In the genomic region with DNA sequence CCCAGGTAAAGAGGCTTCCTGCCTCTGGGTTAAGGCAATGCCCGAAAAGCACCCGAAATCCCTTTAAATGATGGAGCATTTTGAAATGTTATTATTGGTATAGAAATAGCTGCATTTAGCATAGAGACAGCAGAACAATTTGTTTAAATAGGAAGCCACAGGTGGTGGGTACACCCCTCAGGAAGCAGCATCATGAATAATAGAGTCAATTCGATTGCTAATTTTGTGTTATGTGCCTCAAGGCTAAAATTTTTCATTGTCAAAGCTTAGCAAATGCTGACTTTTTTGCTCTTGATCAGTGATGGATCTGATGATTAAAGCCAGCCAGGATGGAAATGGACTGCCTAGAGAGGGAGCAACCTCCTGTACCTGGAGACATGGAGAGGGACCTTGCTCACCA, we compare ENCODE assay signal across 12 cellular contexts.
"Had no signal": no experiment of that assay in that cellular context is flagged by ENCODE, and none has a peak within 500 bp of the region (broad histone marks: within the 10 kb centered on the region; RNA-seq: fewer than 3 reads in every experiment).

No MANE protein-coding gene starts in this region.

- H3K9me3 Mint-ChIP-seq: activated CD8-positive, alpha-beta T cell treated with anti-CD3 and anti-CD28 coated beads for 36 hours; neural crest cell had no signal

- DNase-seq: activated CD8-positive, alpha-beta memory T cell treated with anti-CD3 and anti-CD28 coated beads, Interleukin-2, amount 50 U/mL, for 4 hours; activated CD8-positive, alpha-beta T cell treated with anti-CD3 and anti-CD28 coated beads for 36 hours; activated naive CD4-positive, alpha-beta T cell treated with Interleukin-2 at 50 U/mL for 16 hours; caudate nucleus; colonic mucosa; effector CD4-positive, alpha-beta T cell; gastrocnemius medialis; left ventricle myocardium superior; stomach; T-helper 9 cell had no signal

- H3K9me3 ChIP-seq: colonic mucosa, gastrocnemius medialis, stomach had no signal

- H3K27me3 ChIP-seq: colonic mucosa, gastrocnemius medialis, stomach had no signal

- H3K4me3 ChIP-seq: colonic mucosa, gastrocnemius medialis, skin epidermis, stomach had no signal

- ATAC-seq: activated CD8-positive, alpha-beta T cell treated with anti-CD3 and anti-CD28 coated beads for 36 hours; gastrocnemius medialis; left ventricle myocardium superior had no signal

- H3K36me3 ChIP-seq: colonic mucosa, gastrocnemius medialis, stomach had no signal

- H3K4me1 ChIP-seq: gastrocnemius medialis had no signal

- H3K27ac ChIP-seq: gastrocnemius medialis, skin epidermis had no signal

- H3K27me3 Mint-ChIP-seq: activated CD8-positive, alpha-beta T cell treated with anti-CD3 and anti-CD28 coated beads for 36 hours had no signal

- H3K4me3 Mint-ChIP-seq: activated CD8-positive, alpha-beta T cell treated with anti-CD3 and anti-CD28 coated beads for 36 hours; neural crest cell had no signal

- H3K27ac Mint-ChIP-seq: activated CD8-positive, alpha-beta T cell treated with anti-CD3 and anti-CD28 coated beads for 36 hours had no signal
